Comparison of ENCODE assay signal across 21 cellular contexts in the genomic region with DNA sequence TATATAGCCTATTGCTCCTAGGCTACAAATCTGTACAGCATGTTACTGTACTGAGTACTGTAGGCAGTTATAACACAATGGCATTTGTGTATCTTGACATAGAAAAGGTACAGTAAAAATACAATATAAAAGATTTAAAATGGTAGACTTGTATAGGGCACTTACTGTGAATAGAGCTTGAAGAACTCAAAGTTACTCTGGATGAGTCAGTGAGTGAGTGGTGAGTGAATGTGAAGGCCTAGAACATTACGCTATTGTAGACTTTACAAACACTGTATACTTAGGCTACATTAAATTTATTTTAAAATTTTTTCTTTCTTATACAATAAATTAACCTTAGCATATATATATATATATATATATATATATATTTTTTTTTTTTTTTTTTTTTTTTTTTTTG.
A peak's percentile ranks its signal among the peaks of the same experiment; 100 is the strongest.
DNase-seq lines count a peak whose midpoint lies in the region; ATAC-seq and TF ChIP-seq lines count a peak whose summit lies in the region.
"Had no signal": no experiment of that assay in that cellular context is flagged by ENCODE, and none has a peak within 500 bp of the region (broad histone marks: within the 10 kb centered on the region; RNA-seq: fewer than 3 reads in every experiment).

No MANE protein-coding gene starts in this region.

- H3K27ac ChIP-seq in endodermal cell (ENCODE audit: low read depth, low read length) = no peak overlapping the region
- H3K27ac ChIP-seq: RWPE1, SJCRH30 had no signal

- no peak overlapping the region for H3K4me3 Mint-ChIP-seq in endodermal cell
- H3K4me3 Mint-ChIP-seq: CD14-positive monocyte, IgD-negative memory B cell had no signal

- no peaks in the 10 kb centered on the region for H3K9me3 ChIP-seq in endodermal cell (ENCODE audit: control insufficient read depth, low read length)
- H3K9me3 ChIP-seq: SJCRH30 had no signal

- WGBS in endodermal cell (ENCODE audit: insufficient coverage in 1 of 2, insufficient read length in 1 of 2), 2 experiments = no CpG with 5 or more reads among the region's 1 CpG

- H3K27me3 ChIP-seq in endodermal cell (ENCODE audit: control insufficient read depth, insufficient read depth, low read length, poor library complexity, severe bottlenecking) = no peaks in the 10 kb centered on the region
- H3K27me3 ChIP-seq: SJCRH30 had no signal

- H3K36me3 ChIP-seq in endodermal cell (ENCODE audit: control insufficient read depth, insufficient read depth, low read length) = no peaks in the 10 kb centered on the region
- H3K36me3 ChIP-seq: SJCRH30 had no signal

- no peak overlapping the region for H3K27ac Mint-ChIP-seq in endodermal cell
- H3K27ac Mint-ChIP-seq: CD14-positive monocyte, IgD-negative memory B cell had no signal

- H3K27me3 Mint-ChIP-seq in endodermal cell (ENCODE audit: insufficient read depth) = peaks cover 5% of the 10 kb centered on the region

- no peak for TF ChIP-seq CTCF in foreskin fibroblast (IDR thresholded peaks at IDR 0.05; ENCODE audit: low read depth, low read length)
- TF ChIP-seq CTCF in endodermal cell (conservative IDR thresholded peaks at IDR 0.05) = no peak

- no peak for ATAC-seq in Right ventricle myocardium inferior

- no peaks in the 10 kb centered on the region for H3K9me3 Mint-ChIP-seq in endodermal cell
- H3K9me3 Mint-ChIP-seq: IgD-negative memory B cell had no signal

- peak; percentile 33 for DNase-seq in EH (ENCODE audit: low read depth)
- DNase-seq in LHCN-M2 (ENCODE audit: low read depth) = peak; percentile 47
- DNase-seq in amniotic epithelial cell (ENCODE audit: low read depth) = peak; percentile 29
- peak; percentile 50 to 65 for DNase-seq in foreskin fibroblast
- DNase-seq in endodermal cell = no peak
- no peak for DNase-seq in SKM-1 treated with dmso at 0.1 percent for 144 hours (lab: John Stamatoyannopoulos, UW; ENCODE audit: unreplicated experiment)
- DNase-seq in Right ventricle myocardium inferior (ENCODE audit: missing footprints) = no peak
- DNase-seq in anterior cingulate cortex (lab: John Stamatoyannopoulos, UW) = no peak
- DNase-seq: 8988T, DMS79, H7, Karpas-422, NCI-H1105 treated with DMSO at 0.1 percent for 48 hours, NCI-H1694, NCI-H2081 treated with DMSO at 0.1 percent for 48 hours, NCI-H510A, NCI-H748 treated with DMSO at 0.1 percent for 48 hours, SJCRH30 had no signal

- no peaks in the 10 kb centered on the region for H3K4me1 Mint-ChIP-seq in endodermal cell

- H3K36me3 Mint-ChIP-seq in endodermal cell (ENCODE audit: low read depth) = no peaks in the 10 kb centered on the region
- H3K36me3 Mint-ChIP-seq: CD14-positive monocyte had no signal

- intact Hi-C loops in Right ventricle myocardium inferior (cut with DNase I) = no loop called here

- no peak overlapping the region for H3K9ac ChIP-seq in endodermal cell (ENCODE audit: extremely low read depth, low read length, poor library complexity, severe bottlenecking)

- H3K4me3 ChIP-seq in foreskin fibroblast (ENCODE audit: low read depth in 1 of 2, low read length in 2 of 2) (no peak overlapping the region), endodermal cell (ENCODE audit: low read length) (no peak overlapping the region)
- H3K4me3 ChIP-seq: SJCRH30 had no signal

- H3K4me1 ChIP-seq in endodermal cell (ENCODE audit: control insufficient read depth, insufficient read depth, low read length) = no peaks in the 10 kb centered on the region

Comparison
In these comparisons a context has a peak if more than half of its experiments do, and no peak if none do; other contexts are left out.
1. DNase-seq: peak in EH (single experiment), LHCN-M2 (single experiment), amniotic epithelial cell (single experiment) and foreskin fibroblast (2 of 2); none in endodermal cell (single experiment), SKM-1 treated with dmso at 0.1 percent for 144 hours (single experiment), Right ventricle myocardium inferior (single experiment) and anterior cingulate cortex (0 of 58).